In the genomic region with DNA sequence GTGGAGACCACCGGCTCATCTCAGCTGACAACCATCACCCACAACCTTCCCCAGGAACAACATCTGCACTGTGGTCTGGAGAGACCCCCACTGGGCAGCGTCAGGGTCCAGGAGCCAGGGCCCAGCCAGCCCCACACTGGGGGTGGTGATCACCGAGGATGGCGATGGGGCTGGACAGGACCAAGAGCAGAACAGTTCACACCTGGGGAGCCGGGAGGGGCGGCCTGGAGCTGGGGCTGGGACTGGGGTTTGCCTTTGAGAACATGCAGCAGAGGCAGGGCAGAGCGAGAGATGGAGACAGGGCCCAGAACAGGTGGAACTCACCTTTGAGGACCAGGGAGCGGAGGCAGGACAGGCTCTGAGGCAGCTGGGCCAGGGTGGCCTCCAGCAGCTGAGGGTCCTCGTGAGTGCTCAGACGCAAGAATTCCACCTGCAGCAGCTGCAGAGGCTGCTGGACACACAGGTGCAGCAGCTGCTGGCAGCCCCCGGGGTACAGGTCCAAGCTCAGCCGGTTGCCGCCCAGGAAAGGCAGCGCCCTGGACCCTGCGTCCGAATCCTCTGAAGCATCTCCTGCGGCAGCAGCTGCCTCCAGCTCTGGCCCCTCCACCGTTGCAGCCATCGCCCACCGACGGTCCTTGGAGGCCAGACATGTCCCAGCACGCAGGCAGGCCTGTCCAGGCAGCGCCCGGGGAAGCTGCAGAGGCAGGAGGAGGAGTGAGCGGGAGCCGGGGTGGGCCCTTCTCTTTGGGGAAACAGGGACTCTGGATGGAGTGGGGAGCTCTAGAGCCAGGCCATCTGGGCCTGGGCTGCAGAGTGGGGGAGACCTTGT, we compare ENCODE assay signal across 8 cellular contexts. TPM values are rescaled to one million over a fixed set of nuclear protein-coding genes. Genes with fewer than 3 reads are reported as not detected.
DNase-seq lines count a peak whose midpoint lies in the region; ATAC-seq and TF ChIP-seq lines count a peak whose summit lies in the region.

No MANE protein-coding gene starts in this region.

- peaks cover 9% of the 10 kb centered on the region for H3K36me3 Mint-ChIP-seq in activated CD4-positive, alpha-beta memory T cell treated with anti-CD3 and anti-CD28 coated beads for 36 hours

- POLR2A ChIA-PET in activated CD4-positive, alpha-beta memory T cell treated with anti-CD3 and anti-CD28 coated beads for 36 hours (lab: Charles Lee), result interaction anchor here (0.5 to 1.5 kb wide), 2 partner anchors 14 to 127 kb away, joined by 3 to 5 read pairs; a partner anchor contains a TSS

- DNase-seq in H7, result peak; percentile 82
- no peak for DNase-seq in activated CD4-positive, alpha-beta memory T cell treated with anti-CD3 and anti-CD28 coated beads for 36 hours
- DNase-seq in left lung, result no peak
- DNase-seq in NCI-H2029 (lab: John Stamatoyannopoulos, UW), result no peak
- DNase-seq in amygdala (lab: John Stamatoyannopoulos, UW), result no peak

- H3K27ac Mint-ChIP-seq in activated CD4-positive, alpha-beta memory T cell treated with anti-CD3 and anti-CD28 coated beads for 36 hours, result peak overlapping the region; percentile 74

- CTCF ChIA-PET in activated CD4-positive, alpha-beta memory T cell treated with anti-CD3 and anti-CD28 coated beads for 36 hours (lab: Charles Lee), result interaction anchor here (1.0 to 1.1 kb wide), 2 partner anchors 8 to 15 kb away, joined by 4 to 6 read pairs; no protein-coding TSS in a partner anchor

- TF ChIP-seq CTCF in 22Rv1 (IDR thresholded peaks at IDR 0.05), result no peak
- TF ChIP-seq CTCF in left lung (IDR thresholded peaks at IDR 0.05), result no peak

- H3K4me1 ChIP-seq in left lung, result peaks cover 21 to 45% of the 10 kb centered on the region in 2 donors

- H3K27me3 Mint-ChIP-seq in activated CD4-positive, alpha-beta memory T cell treated with anti-CD3 and anti-CD28 coated beads for 36 hours, result no peaks in the 10 kb centered on the region

- H3K9me3 ChIP-seq in left lung, result no peaks in the 10 kb centered on the region

- ATAC-seq in left lung, result no peak
- no peak for ATAC-seq in HG02852 (IDR thresholded peaks at IDR 0.05; ENCODE audit: unreplicated experiment)
- no peak for ATAC-seq in GM21619 (IDR thresholded peaks at IDR 0.05; ENCODE audit: unreplicated experiment)

- no peaks in the 10 kb centered on the region for H3K9me3 Mint-ChIP-seq in activated CD4-positive, alpha-beta memory T cell treated with anti-CD3 and anti-CD28 coated beads for 36 hours

- H3K4me3 Mint-ChIP-seq in activated CD4-positive, alpha-beta memory T cell treated with anti-CD3 and anti-CD28 coated beads for 36 hours, result peak overlapping the region; percentile 82

- H3K27me3 ChIP-seq in H7 (ENCODE audit: control insufficient read depth, insufficient read depth, low read length) (no peaks in the 10 kb centered on the region), left lung (no peaks in the 10 kb centered on the region)

- intact Hi-C loops in activated CD4-positive, alpha-beta memory T cell treated with anti-CD3 and anti-CD28 coated beads for 36 hours (cut with micrococcal nuclease), result no loop called here
- intact Hi-C loops in left lung (cut with DNase I), result no loop called here

- peaks cover 17% of the 10 kb centered on the region for H3K4me1 Mint-ChIP-seq in activated CD4-positive, alpha-beta memory T cell treated with anti-CD3 and anti-CD28 coated beads for 36 hours (ENCODE audit: low read depth)

- H3K4me3 ChIP-seq in H7 (ENCODE audit: insufficient read depth, low read depth, low read length) (peak overlapping the region; percentile 59), left lung (peak overlapping the region; percentile 66 to 68)

- H3K27ac ChIP-seq in 22Rv1, result peak overlapping the region; percentile 93
- peak overlapping the region in 1 of 2 donors; percentile 83 for H3K27ac ChIP-seq in left lung

- peaks cover 9% of the 10 kb centered on the region for H3K36me3 ChIP-seq in H7 (replicated peaks; ENCODE audit: control insufficient read depth, insufficient read depth, low read length)
- H3K36me3 ChIP-seq in left lung, result peaks cover 0 to 31% of the 10 kb centered on the region in 2 donors

RNA-seq across cellular contexts. Expression of a gene that starts 1.0 kb away (rescaled TPM):
- 16.8 and 31.0 TPM in 2 replicates for total RNA-seq in H7 (2014; rRNA removed; shearing (Covaris generic))
- total RNA-seq in activated CD4-positive, alpha-beta memory T cell treated with anti-CD3 and anti-CD28 coated beads for 36 hours, result 10 to 100 TPM; 28.3 to 32.1 TPM
- total RNA-seq in left lung, result 10 to 100 TPM; 13.8 to 18.6 TPM

RNA-seq across cellular contexts. Expression of a gene that starts 5.8 kb away (rescaled TPM):
- total RNA-seq in H7 (2014; rRNA removed; shearing (Covaris generic)), result 786 and 794 TPM in 2 replicates
- total RNA-seq in activated CD4-positive, alpha-beta memory T cell treated with anti-CD3 and anti-CD28 coated beads for 36 hours, result 1,000 to 10,000 TPM; 2,941 to 2,963 TPM
- total RNA-seq in left lung, result 1,000 to 10,000 TPM; 1,620 to 1,802 TPM

RNA-seq across cellular contexts. Expression of a gene that starts 5.9 kb away (rescaled TPM):
- 25.2 and 25.6 TPM in 2 replicates for total RNA-seq in H7 (2014; rRNA removed; shearing (Covaris generic))
- total RNA-seq in activated CD4-positive, alpha-beta memory T cell treated with anti-CD3 and anti-CD28 coated beads for 36 hours, result 10 to 100 TPM; 28.4 to 32.2 TPM
- total RNA-seq in left lung, result 10 to 100 TPM; 28.9 to 29.4 TPM

RNA-seq across cellular contexts. Expression of a gene that starts 14.1 kb away (rescaled TPM):
- total RNA-seq in H7 (2014; rRNA removed; shearing (Covaris generic)), result 0.14 TPM in 1 of 2 replicates, not detected in the other
- total RNA-seq in activated CD4-positive, alpha-beta memory T cell treated with anti-CD3 and anti-CD28 coated beads for 36 hours, result 1 to 10 TPM in 1 of 2 experiments, under 1 TPM in 1; 0.68 to 1.1 TPM
- under 1 TPM in 1 of 2 donors, not detected in 1; 0.47 TPM for total RNA-seq in left lung

RNA-seq across cellular contexts. Expression of a gene that starts 14.7 kb away (rescaled TPM):
- total RNA-seq in H7 (2014; rRNA removed; shearing (Covaris generic)), result 15.7 and 28.7 TPM in 2 replicates
- 10 to 100 TPM; 33.2 to 35.0 TPM for total RNA-seq in activated CD4-positive, alpha-beta memory T cell treated with anti-CD3 and anti-CD28 coated beads for 36 hours
- 100 to 1,000 TPM in 1 of 2 donors, 10 to 100 TPM in 1; 96.3 to 128 TPM for total RNA-seq in left lung
